In genomic region chr9:137315581-137316011, GRCh38 we compare ENCODE assay signal across 13 cellular contexts. TPM values are rescaled to one million over a fixed set of nuclear protein-coding genes. Genes with fewer than 3 reads are reported as not detected.
DNase-seq lines count a peak whose midpoint lies in the region; ATAC-seq and TF ChIP-seq lines count a peak whose summit lies in the region.
"Had no signal": no experiment of that assay in that cellular context is flagged by ENCODE, and none has a peak within 500 bp of the region (broad histone marks: within the 10 kb centered on the region; RNA-seq: fewer than 3 reads in every experiment).

No MANE protein-coding gene starts in this region.

- no peak overlapping the region for H3K4me3 Mint-ChIP-seq in neural progenitor cell
- H3K4me3 Mint-ChIP-seq: nephron had no signal

- WGBS in heart right ventricle, 2 donors, result 26 to 33% methylated on average over 18 of the region's 18 CpGs

- no peaks in the 10 kb centered on the region for H3K27me3 Mint-ChIP-seq in neural progenitor cell (ENCODE audit: insufficient read depth, low read depth)

- no peak for DNase-seq in heart right ventricle
- DNase-seq in Right ventricle myocardium superior, result no peak
- DNase-seq in coronary artery (ENCODE audit: low spot score), result peak; percentile 71
- no peak for DNase-seq in neural progenitor cell (ENCODE audit: low spot score)
- DNase-seq in vagina (ENCODE audit: extremely low spot score in 2 of 2), result no peak
- no peak for DNase-seq in H4 (ENCODE audit: low spot score)
- DNase-seq: activated CD4-positive, CD25-positive, alpha-beta regulatory T cell; amniotic stem cell; MM.1S had no signal

- intact Hi-C loops in heart right ventricle (cut with DNase I), result no loop called here
- intact Hi-C loops in Right ventricle myocardium superior (cut with DNase I), result no loop called here
- intact Hi-C loops in vagina (cut with DNase I), result no loop called here

- peak overlapping the region; percentile 69 for H3K4me2 ChIP-seq in neural progenitor cell

- no peaks in the 10 kb centered on the region for H3K36me3 Mint-ChIP-seq in neural progenitor cell

- H3K79me2 ChIP-seq in neural progenitor cell (ENCODE audit: low read depth), result no peaks in the 10 kb centered on the region

- H3K27ac Mint-ChIP-seq in neural progenitor cell, result no peak overlapping the region
- H3K27ac Mint-ChIP-seq: nephron had no signal

- H3K36me3 ChIP-seq in heart right ventricle (no peaks in the 10 kb centered on the region), neural progenitor cell (no peaks in the 10 kb centered on the region), vagina (no peaks in the 10 kb centered on the region)
- H3K36me3 ChIP-seq: transverse colon had no signal

- no peak overlapping the region for H3K9ac ChIP-seq in neural progenitor cell

- H2AFZ ChIP-seq in neural progenitor cell (replicated peaks), result no peak overlapping the region

- H3K4me3 ChIP-seq in heart right ventricle (peak overlapping the region in 8 of 10 donors; percentile 32 to 55 (median 44)), coronary artery (peak overlapping the region; percentile 68), neural progenitor cell (peak overlapping the region; percentile 14), vagina (peak overlapping the region; percentile 26 to 28)

- H3K4me1 Mint-ChIP-seq in neural progenitor cell, result peaks cover 23% of the 10 kb centered on the region

- peaks cover 0 to 25% (median 12%) of the 10 kb centered on the region in 7 donors for H3K27me3 ChIP-seq in heart right ventricle
- no peaks in the 10 kb centered on the region for H3K27me3 ChIP-seq in neural progenitor cell
- no peaks in the 10 kb centered on the region for H3K27me3 ChIP-seq in vagina

- H3K9me3 ChIP-seq in heart right ventricle (no peaks in the 10 kb centered on the region), neural progenitor cell (ENCODE audit: low read depth) (no peaks in the 10 kb centered on the region), vagina (no peaks in the 10 kb centered on the region)
- H3K9me3 ChIP-seq: transverse colon had no signal

- H3K9me3 Mint-ChIP-seq in neural progenitor cell, result no peaks in the 10 kb centered on the region
- H3K9me3 Mint-ChIP-seq: nephron had no signal

- TF ChIP-seq CTCF in heart right ventricle (IDR thresholded peaks at IDR 0.05), result no peak
- TF ChIP-seq CTCF in coronary artery (IDR thresholded peaks at IDR 0.05), result no peak
- TF ChIP-seq CTCF in neural progenitor cell (IDR thresholded peaks at IDR 0.05), result no peak
- no peak for TF ChIP-seq CTCF in vagina (IDR thresholded peaks at IDR 0.05)

- H3F3A ChIP-seq in neural progenitor cell (ENCODE audit: low read depth), result peaks cover 30% of the 10 kb centered on the region

- H3K4me1 ChIP-seq in heart right ventricle (peaks cover 28 to 78% (median 58%) of the 10 kb centered on the region in 9 donors), neural progenitor cell (peaks cover 34% of the 10 kb centered on the region), vagina (peaks cover 55% of the 10 kb centered on the region)

- no peak for TF ChIP-seq POLR2A in vagina (IDR thresholded peaks at IDR 0.05)

- H4K20me1 ChIP-seq in neural progenitor cell (ENCODE audit: low read depth), result no peaks in the 10 kb centered on the region

- ATAC-seq in heart right ventricle, result no peak
- no peak for ATAC-seq in Right ventricle myocardium superior (ENCODE audit: poor library complexity)
- ATAC-seq in HG03354 (IDR thresholded peaks at IDR 0.05; ENCODE audit: poor library complexity, severe bottlenecking, unreplicated experiment), result no peak
- no peak for ATAC-seq in GM18861 (IDR thresholded peaks at IDR 0.05; ENCODE audit: unreplicated experiment)

- H3K27ac ChIP-seq in heart right ventricle (peak overlapping the region; percentile 45 to 90 (median 70)), coronary artery (peak overlapping the region in 1 of 2 donors; percentile 7), neural progenitor cell (no peak overlapping the region), vagina (peak overlapping the region; percentile 76)

RNA-seq across cellular contexts. Expression of gene NRARP, which starts 13.5 kb away (rescaled TPM):
- total RNA-seq in heart right ventricle (10 to 100 TPM in 7 of 10 donors, 1 to 10 TPM in 3; 2.6 to 20.8 (median 11.7) TPM), Right ventricle myocardium superior (4.4 TPM), neural progenitor cell (ENCODE audit: low replicate concordance) (20.7 and 25.2 TPM in 2 replicates), vagina (29.5 TPM)
- 1 to 10 TPM; 2.0 to 5.4 TPM for polyA plus RNA-seq in heart right ventricle
- 0.37 TPM in 1 of 2 replicates, not detected in the other for total RNA-seq in H4 (2014; rRNA removed; shearing (Covaris generic))

RNA-seq across cellular contexts. Expression of gene TOR4A, which starts 38.1 kb away (rescaled TPM):
- 10 to 100 TPM; 15.2 to 21.5 (median 16.8) TPM for total RNA-seq in heart right ventricle
- polyA plus RNA-seq in heart right ventricle, result 10 to 100 TPM in 1 of 2 donors, 1 to 10 TPM in 1; 4.7 to 11.5 TPM
- total RNA-seq in Right ventricle myocardium superior, result 16.6 TPM
- total RNA-seq in neural progenitor cell (ENCODE audit: low replicate concordance), result 0.39 and 2.8 TPM in 2 replicates
- total RNA-seq in vagina, result 13.0 TPM
- total RNA-seq in H4 (2014; rRNA removed; shearing (Covaris generic)), result 0.37 and 1.3 TPM in 2 replicates

Comparison
In these comparisons a context has a peak if more than half of its experiments do, and no peak if none do; other contexts are left out.
1. H3K4me3 ChIP-seq: peak in every context shown above with its lines; median percentile 68 in coronary artery; 44 in heart right ventricle; 27 in vagina; 14 in neural progenitor cell.